Comparison of ENCODE assay signal across 2 cellular contexts in genomic region chr6:144330017-144330416, GRCh38.
TF ChIP-seq lines count a peak whose summit lies in the region.

No MANE protein-coding gene starts in this region.

TF ChIP-seq in SK-N-SH treated with all-trans-retinoic acid at 6 μM for 48 hours, 23 proteins besides CTCF, POLR2A, EP300 and RAD21:
- TF ChIP-seq CSRNP3 (CRISPR knock-in tag; IDR thresholded peaks at IDR 0.05): no peak
- TF ChIP-seq CSDC2 (CRISPR knock-in tag; IDR thresholded peaks at IDR 0.05): no peak
- TF ChIP-seq OSR1 (CRISPR knock-in tag; IDR thresholded peaks at IDR 0.05): no peak
- TF ChIP-seq TSHZ2 (CRISPR knock-in tag; IDR thresholded peaks at IDR 0.05): no peak
- no peak for TF ChIP-seq ESRRG (CRISPR knock-in tag; IDR thresholded peaks at IDR 0.05)
- TF ChIP-seq ZFP3 (CRISPR knock-in tag; IDR thresholded peaks at IDR 0.05): no peak
- TF ChIP-seq BACH2 (CRISPR knock-in tag; IDR thresholded peaks at IDR 0.05; ENCODE audit: borderline replicate concordance): no peak
- TF ChIP-seq ARNTL (CRISPR knock-in tag; IDR thresholded peaks at IDR 0.05; ENCODE audit: borderline replicate concordance, low read depth): no peak
- no peak for TF ChIP-seq ZNF70 (CRISPR knock-in tag; IDR thresholded peaks at IDR 0.05)

TF ChIP-seq in SK-N-SH, 30 proteins besides CTCF, POLR2A, EP300 and RAD21 (continued from another document):
- TF ChIP-seq REST (IDR thresholded peaks at IDR 0.05; ENCODE audit: low read depth, low read length) (no peak), MXI1 (IDR thresholded peaks at IDR 0.05; ENCODE audit: low read depth, low read length) (no peak), GATA2 (CRISPR knock-in tag; IDR thresholded peaks at IDR 0.05) (no peak), NFIC (IDR thresholded peaks at IDR 0.05; ENCODE audit: borderline replicate concordance) (no peak), USF1 (IDR thresholded peaks at IDR 0.05; ENCODE audit: borderline replicate concordance, low read depth) (no peak), FOXJ3 (CRISPR knock-in tag; IDR thresholded peaks at IDR 0.05) (no peak)
